Comparison of ENCODE assay signal across 1 cellular context in the genomic region with DNA sequence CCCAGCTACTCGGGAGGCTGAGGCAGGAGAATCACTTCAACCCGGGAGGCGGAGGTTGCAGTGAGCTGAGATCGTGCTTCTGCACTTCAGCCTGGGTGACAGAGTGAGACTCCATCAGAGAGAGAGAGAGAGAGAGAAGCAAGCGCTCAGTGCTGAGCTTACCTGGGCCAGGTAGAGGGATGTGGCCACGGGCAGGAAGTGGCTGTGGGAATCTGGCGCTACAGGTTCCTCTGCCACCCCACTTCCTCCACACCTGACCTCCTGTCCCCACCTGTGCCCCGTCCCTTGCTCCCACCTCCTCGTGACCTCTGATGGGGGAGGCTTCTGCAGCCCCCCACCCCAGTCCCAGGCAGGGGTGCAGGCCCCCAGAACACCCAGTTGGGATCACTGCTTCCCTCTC.
TF ChIP-seq lines count a peak whose summit lies in the region.

No MANE protein-coding gene starts in this region.

TF ChIP-seq in K562, 482 proteins besides CTCF, POLR2A, EP300 and RAD21:
- TF ChIP-seq, protein P1, sequence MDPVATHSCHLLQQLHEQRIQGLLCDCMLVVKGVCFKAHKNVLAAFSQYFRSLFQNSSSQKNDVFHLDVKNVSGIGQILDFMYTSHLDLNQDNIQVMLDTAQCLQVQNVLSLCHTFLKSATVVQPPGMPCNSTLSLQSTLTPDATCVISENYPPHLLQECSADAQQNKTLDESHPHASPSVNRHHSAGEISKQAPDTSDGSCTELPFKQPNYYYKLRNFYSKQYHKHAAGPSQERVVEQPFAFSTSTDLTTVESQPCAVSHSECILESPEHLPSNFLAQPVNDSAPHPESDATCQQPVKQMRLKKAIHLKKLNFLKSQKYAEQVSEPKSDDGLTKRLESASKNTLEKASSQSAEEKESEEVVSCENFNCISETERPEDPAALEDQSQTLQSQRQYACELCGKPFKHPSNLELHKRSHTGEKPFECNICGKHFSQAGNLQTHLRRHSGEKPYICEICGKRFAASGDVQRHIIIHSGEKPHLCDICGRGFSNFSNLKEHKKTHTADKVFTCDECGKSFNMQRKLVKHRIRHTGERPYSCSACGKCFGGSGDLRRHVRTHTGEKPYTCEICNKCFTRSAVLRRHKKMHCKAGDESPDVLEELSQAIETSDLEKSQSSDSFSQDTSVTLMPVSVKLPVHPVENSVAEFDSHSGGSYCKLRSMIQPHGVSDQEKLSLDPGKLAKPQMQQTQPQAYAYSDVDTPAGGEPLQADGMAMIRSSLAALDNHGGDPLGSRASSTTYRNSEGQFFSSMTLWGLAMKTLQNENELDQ (CRISPR knock-in tag; IDR thresholded peaks at IDR 0.05; ENCODE audit: borderline replicate concordance), result no peak
- TF ChIP-seq STAG1 (CRISPR knock-in tag; IDR thresholded peaks at IDR 0.05; ENCODE audit: borderline replicate concordance) (0 out of 2 replicates have a peak, but pooled peaks have one; percentile 12), CTBP1 (IDR thresholded peaks at IDR 0.05; ENCODE audit: borderline replicate concordance) (0 out of 2 replicates have a peak, but pooled peaks have one; percentile 12)
